8 cellular contexts compared by ENCODE assay signal in genomic region chr1:92961131-92961895, GRCh38. TPM values are rescaled to one million over a fixed set of nuclear protein-coding genes. Genes with fewer than 3 reads are reported as not detected.
DNase-seq lines count a peak whose midpoint lies in the region; ATAC-seq, FAIRE-seq and TF ChIP-seq lines count a peak whose summit lies in the region.

Gene DIPK1A, minus strand, starts transcription at chr1:92961462. Its CDS starts 33 bp downstream, at chr1:92961429.

- peak; percentile 44 for ATAC-seq in HG02678 (IDR thresholded peaks at IDR 0.05; ENCODE audit: unreplicated experiment)

- H3K36me3 Mint-ChIP-seq in brain = no peaks in the 10 kb centered on the region

- H3K4me1 Mint-ChIP-seq in brain = peaks cover 20% of the 10 kb centered on the region

- WGBS in small intestine, 3 donors = 0 to 1% (median 1%) methylated on average over 51 to 103 of the region's 103 CpGs

- H3K4me3 Mint-ChIP-seq in brain = peak within 1 kb of the TSS; percentile 87 to 96 (median 93)

- H3K27me3 ChIP-seq in iPS-20b (ENCODE audit: insufficient read depth, low read length) (peaks cover 21% of the 10 kb centered on the region), small intestine (ENCODE audit: control insufficient read depth in 2 of 2, insufficient read depth in 2 of 2, low read length in 2 of 2) (no peaks in the 10 kb centered on the region)

- H3K9ac ChIP-seq in iPS-20b (ENCODE audit: low read depth, low read length) = peak within 1 kb of the TSS; percentile 88

- H3K4me3 ChIP-seq in iPS-20b (ENCODE audit: low read length) = peak within 1 kb of the TSS; percentile 86
- H3K4me3 ChIP-seq in small intestine (ENCODE audit: low read depth in 1 of 2, low read length in 2 of 2) = peak within 1 kb of the TSS; percentile 76 to 95

- peak within 1 kb of the TSS; percentile 86 to 97 (median 96) for H3K27ac Mint-ChIP-seq in brain

- peak; percentile 87 for FAIRE-seq in GM12891 (lab: Jason Lieb, UNC)
- FAIRE-seq in small intestine (lab: Jason Lieb, UNC) = no peak

- peaks cover 0 to 5% (median 0%) of the 10 kb centered on the region in 5 experiments for H3K9me3 Mint-ChIP-seq in brain

- H3K36me3 ChIP-seq in iPS-20b (ENCODE audit: insufficient read depth, low read depth, low read length) (no peaks in the 10 kb centered on the region), small intestine (ENCODE audit: control insufficient read depth in 2 of 2, insufficient read depth in 2 of 2, low read length in 2 of 2) (no peaks in the 10 kb centered on the region)

- H3K27ac ChIP-seq in iPS-20b (ENCODE audit: low read length) (peak within 1 kb of the TSS; percentile 67), small intestine (ENCODE audit: low read depth in 1 of 2, low read length in 1 of 2) (peak within 1 kb of the TSS; percentile 87 to 99)

- H3K9me3 ChIP-seq in iPS-20b (ENCODE audit: insufficient read depth, low read depth, low read length) (no peaks in the 10 kb centered on the region), small intestine (ENCODE audit: control insufficient read depth, low read depth) (no peaks in the 10 kb centered on the region)

- no peaks in the 10 kb centered on the region for H3K27me3 Mint-ChIP-seq in brain

- DNase-seq in GM12891 (ENCODE audit: insufficient read length, low spot score) (peak; percentile 59), NCI-H146 treated with DMSO at 0.1 percent for 48 hours (lab: John Stamatoyannopoulos, UW; ENCODE audit: unreplicated experiment) (peak; percentile 80), UCSD-AML1 (lab: John Stamatoyannopoulos, UW; ENCODE audit: unreplicated experiment) (peak; percentile 41), small intestine (peak; percentile 67), cortex of kidney (lab: John Stamatoyannopoulos, UW) (no peak)

- H3K4me1 ChIP-seq in iPS-20b (ENCODE audit: insufficient read depth, low read length) (peaks cover 7% of the 10 kb centered on the region; the same call in 1 of the 2 replicates), small intestine (ENCODE audit: control insufficient read depth in 2 of 2, insufficient read depth in 1 of 2, low read depth in 1 of 2, low read length in 1 of 2) (peaks cover 0 to 3% of the 10 kb centered on the region in 2 donors)

- TF ChIP-seq CTCF in brain (conservative IDR thresholded peaks at IDR 0.05) = peak in 1 of 2 experiments; percentile 31

- no peak for TF ChIP-seq POLR2A in GM12891 (IDR thresholded peaks at IDR 0.05; ENCODE audit: low read depth, low read length)

TF ChIP-seq in GM12891, 5 proteins besides CTCF, POLR2A, EP300 and RAD21:
- TF ChIP-seq SPI1 (IDR thresholded peaks at IDR 0.05; ENCODE audit: low read depth, low read length) (no peak), POU2F2 (IDR thresholded peaks at IDR 0.05; ENCODE audit: low read depth, low read length) (no peak), POLR2AphosphoS5 (IDR thresholded peaks at IDR 0.05; ENCODE audit: low read depth, low read length) (no peak), PAX5 (IDR thresholded peaks at IDR 0.05; ENCODE audit: insufficient read depth, low read length, severe bottlenecking) (no peak), TAF1 (IDR thresholded peaks at IDR 0.05; ENCODE audit: low read depth, low read length) (0 out of 2 replicates have a peak, but pooled peaks have one; percentile 42)

RNA-seq across cellular contexts. Expression of gene DIPK1A, which starts in this region (rescaled TPM):
- 1.7 TPM for polyA plus RNA-seq in GM12891 (2012; ENCODE audit: low read depth, missing spikeins)
- polyA plus RNA-seq in brain (ENCODE audit: insufficient read depth, low read depth, low replicate concordance) = 9.7 TPM
- polyA plus RNA-seq in small intestine = 1 to 10 TPM; 2.0 to 4.6 (median 3.0) TPM
